ENCODE assay signal across 8 cellular contexts in the genomic region with DNA sequence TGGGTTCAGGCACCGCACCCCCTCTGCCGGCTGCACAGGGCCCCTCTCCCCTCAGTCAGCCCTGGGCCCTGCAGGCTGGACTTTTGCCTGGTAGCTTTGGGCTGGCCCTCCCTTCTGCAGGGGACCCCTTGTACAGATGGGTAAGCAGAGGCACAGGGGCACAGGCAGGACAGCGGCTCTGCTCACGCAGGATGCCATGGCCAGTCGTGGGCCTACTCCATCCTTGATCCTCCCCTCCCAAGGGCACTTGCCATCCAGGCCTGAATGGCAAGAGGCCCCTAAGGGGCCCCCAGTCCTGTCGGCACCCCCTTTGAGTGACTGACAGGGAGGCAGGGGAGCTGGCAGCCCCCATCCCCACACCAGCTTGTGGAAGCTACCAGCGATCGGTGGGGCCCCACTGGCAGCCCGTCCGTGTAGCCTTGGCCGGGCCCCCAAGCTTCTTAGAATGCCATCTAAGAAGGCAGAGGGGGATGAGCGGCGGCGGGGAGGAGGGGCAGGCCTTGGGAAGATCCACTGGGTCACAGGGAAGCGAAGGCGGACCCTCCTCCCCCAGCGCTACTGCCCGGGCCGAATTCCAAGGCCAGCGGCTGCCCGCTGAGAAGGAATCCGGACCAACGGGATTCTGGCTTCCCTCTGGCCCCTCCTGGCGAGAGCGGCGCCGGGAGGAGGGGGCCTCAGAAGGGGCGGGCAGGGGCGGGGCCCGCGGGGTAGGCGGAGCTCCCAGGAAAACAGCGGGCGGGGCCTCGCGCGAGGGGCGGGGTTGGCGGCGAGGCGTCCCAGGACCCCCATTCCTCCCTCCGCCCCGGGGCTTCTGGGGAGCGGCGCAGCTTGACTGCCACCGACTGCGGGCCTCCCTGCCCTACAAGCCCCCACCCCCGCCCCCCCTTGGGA. TPM values are rescaled to one million over a fixed set of nuclear protein-coding genes. Genes with fewer than 3 reads are reported as not detected.
DNase-seq lines count a peak whose midpoint lies in the region; TF ChIP-seq lines count a peak whose summit lies in the region.

No MANE protein-coding gene starts in this region.

- H4K8ac ChIP-seq in trophoblast cell (ENCODE audit: low read depth, low read length), result peak overlapping the region; percentile 96

- no peak for TF ChIP-seq CTCF in adrenal gland (IDR thresholded peaks at IDR 0.05)
- no peak for TF ChIP-seq CTCF in right atrium auricular region (IDR thresholded peaks at IDR 0.05)
- no peak for TF ChIP-seq CTCF in OCI-LY7 (conservative IDR thresholded peaks at IDR 0.05; ENCODE audit: low read length)

- H3K23ac ChIP-seq in trophoblast cell (ENCODE audit: low read length), result no peak overlapping the region

- H3K4me2 ChIP-seq in trophoblast cell (ENCODE audit: low read length) (peak overlapping the region; percentile 60), OCI-LY7 (ENCODE audit: low read length) (no peak overlapping the region)

- peak overlapping the region; percentile 47 for H3K9ac ChIP-seq in trophoblast cell (ENCODE audit: low read length)

- H3K18ac ChIP-seq in trophoblast cell (ENCODE audit: low read length), result peak overlapping the region; percentile 79

- H3K9me2 ChIP-seq in OCI-LY7 (ENCODE audit: insufficient read depth, low read length), result no peaks in the 10 kb centered on the region

- no peaks in the 10 kb centered on the region for H4K20me1 ChIP-seq in OCI-LY7 (ENCODE audit: insufficient read depth, low read length)

- H3K14ac ChIP-seq in trophoblast cell (ENCODE audit: low read length), result peak overlapping the region; percentile 99

- peak overlapping the region; percentile 93 for H2AK5ac ChIP-seq in trophoblast cell (ENCODE audit: low read length)

- POLR2A ChIA-PET in OCI-LY7 (lab: Charles Lee), result interaction anchor here (0.5 kb wide), 1 partner anchor 65 kb away, joined by 3 read pairs; no protein-coding TSS in a partner anchor

- H3K79me2 ChIP-seq in trophoblast cell (ENCODE audit: control insufficient read depth, insufficient read depth, low read length, poor library complexity) (peaks cover 5% of the 10 kb centered on the region), OCI-LY7 (ENCODE audit: insufficient read depth, low read depth, low read length) (no peaks in the 10 kb centered on the region)

- WGBS in adrenal gland, 4 donors, result 7 to 89% (median 35%) methylated on average over 2 to 48 of the region's 48 CpGs
- no CpG with 5 or more reads among the region's 48 CpGs for WGBS in trophoblast cell (ENCODE audit: extremely low coverage, insufficient coverage, insufficient read length)

- H3K4me3 ChIP-seq in adrenal gland (peak overlapping the region in 2 of 4 donors; percentile 2 to 53), right atrium auricular region (peak overlapping the region; percentile 52 to 63), trophoblast cell (ENCODE audit: low read depth, low read length) (peak overlapping the region; percentile 46), OCI-LY7 (ENCODE audit: low read depth, low read length, poor library complexity, severe bottlenecking) (no peak overlapping the region)

- CTCF ChIA-PET in OCI-LY7 (lab: Charles Lee; ENCODE audit: unreplicated experiment), result no interaction called here

- TF ChIP-seq POLR2A in adrenal gland (IDR thresholded peaks at IDR 0.05), result no peak

- H2BK5ac ChIP-seq in trophoblast cell (ENCODE audit: low read depth, low read length, poor library complexity), result peak overlapping the region; percentile 99

- peaks cover 23 to 26% of the 10 kb centered on the region in 2 donors for H3K4me1 ChIP-seq in adrenal gland (replicated peaks in 1 of 2)
- peaks cover 0 to 24% of the 10 kb centered on the region in 2 donors for H3K4me1 ChIP-seq in right atrium auricular region
- peaks cover 14 to 16% of the 10 kb centered on the region in 2 experiments for H3K4me1 ChIP-seq in trophoblast cell (ENCODE audit: control insufficient read depth in 1 of 2, insufficient read depth in 2 of 2, low read length in 2 of 2)
- H3K4me1 ChIP-seq in OCI-LY7 (ENCODE audit: insufficient read depth, low read length, poor library complexity, severe bottlenecking), result peaks cover 7% of the 10 kb centered on the region

- H3K36me3 ChIP-seq in adrenal gland (replicated peaks in 1 of 2) (no peaks in the 10 kb centered on the region), right atrium auricular region (no peaks in the 10 kb centered on the region), trophoblast cell (ENCODE audit: control insufficient read depth in 1 of 2, insufficient read depth in 2 of 2, low read length in 2 of 2) (no peaks in the 10 kb centered on the region), OCI-LY7 (ENCODE audit: insufficient read depth, low read length) (no peaks in the 10 kb centered on the region)

- H2AFZ ChIP-seq in trophoblast cell (ENCODE audit: insufficient read depth, low read length, poor library complexity), result peak overlapping the region; percentile 66
- H2AFZ ChIP-seq in OCI-LY7 (ENCODE audit: low read length), result no peak overlapping the region

- H4K91ac ChIP-seq in trophoblast cell (ENCODE audit: low read depth, low read length), result peak overlapping the region; percentile 99

- no peaks in the 10 kb centered on the region for H3K9me3 ChIP-seq in adrenal gland (replicated peaks in 1 of 3)
- no peaks in the 10 kb centered on the region for H3K9me3 ChIP-seq in right atrium auricular region
- H3K9me3 ChIP-seq in trophoblast cell (ENCODE audit: insufficient read depth, low read depth, low read length), result peaks cover 8% of the 10 kb centered on the region
- peaks cover 5% of the 10 kb centered on the region; the same call in 1 of the 2 replicates for H3K9me3 ChIP-seq in OCI-LY7 (ENCODE audit: low read length)

- H3K79me1 ChIP-seq in trophoblast cell (ENCODE audit: low read length), result peaks cover 13% of the 10 kb centered on the region

- H2BK120ac ChIP-seq in trophoblast cell (ENCODE audit: insufficient read depth, low read length, poor library complexity), result peak overlapping the region; percentile 93

- BruUV-seq in OCI-LY7 (replicated peaks; lab: Mats Ljungman, UMichigan), result no TSS peak

- no peaks in the 10 kb centered on the region for H3K27me3 ChIP-seq in adrenal gland
- no peaks in the 10 kb centered on the region for H3K27me3 ChIP-seq in right atrium auricular region
- H3K27me3 ChIP-seq in trophoblast cell (ENCODE audit: insufficient read depth, low read length), result no peaks in the 10 kb centered on the region

- H4K12ac ChIP-seq in trophoblast cell (ENCODE audit: low read depth, low read length), result peak overlapping the region; percentile 67

- DNase-seq in C1 segment of cervical spinal cord (lab: John Stamatoyannopoulos, UW) (peak in 9 of 14 donors; percentile 23 to 73 (median 58)), adrenal gland (peak; percentile 70 to 78 (median 75)), right atrium auricular region (ENCODE audit: low spot score) (no peak), trophoblast cell (peak; percentile 89 to 96), OCI-LY7 (ENCODE audit: low spot score) (no peak), NCI-H128 (lab: John Stamatoyannopoulos, UW; ENCODE audit: unreplicated experiment) (no peak), T-helper 1 cell (no peak), KBM-7 (no peak)

- H3K27ac ChIP-seq in adrenal gland (peak overlapping the region in 4 of 5 donors; percentile 77 to 94 (median 87)), right atrium auricular region (peak overlapping the region; percentile 81 to 87), trophoblast cell (ENCODE audit: low read depth, low read length) (peak overlapping the region; percentile 91), OCI-LY7 (ENCODE audit: low read depth, low read length, poor library complexity, severe bottlenecking) (no peak overlapping the region)

- intact Hi-C loops in adrenal gland (cut with DNase I) (no loop called here), OCI-LY7 (cut with micrococcal nuclease; ENCODE audit: unreplicated experiment) (no loop called here)

- peak overlapping the region; percentile 84 for H2BK12ac ChIP-seq in trophoblast cell (ENCODE audit: low read length)

- in situ Hi-C loops in KBM-7 (cut with MboI; ENCODE audit: low pct_unique_long_range_greater_than_20kb, low sequenced_read_pairs), result no loop called here

- peak overlapping the region; percentile 83 for H3K4ac ChIP-seq in trophoblast cell (ENCODE audit: low read depth, low read length)

RNA-seq across cellular contexts. Expression of gene CHKA, which starts 6.8 kb away (rescaled TPM):
- 10 to 100 TPM; 26.6 to 67.0 (median 44.7) TPM for total RNA-seq in adrenal gland
- 100 to 1,000 TPM in 1 of 3 donors, 10 to 100 TPM in 2; 76.1 to 105 (median 94.6) TPM for polyA plus RNA-seq in adrenal gland
- 10 to 100 TPM in 1 of 2 donors, 1 to 10 TPM in 1; 6.1 to 10.3 TPM for total RNA-seq in right atrium auricular region
- polyA plus RNA-seq in trophoblast cell (2013), result 26.7 TPM in 2 replicates
- 36.1 and 38.9 TPM in 2 replicates for total RNA-seq in OCI-LY7 (2014; rRNA removed; shearing (Covaris generic))
- 44.4 and 47.2 TPM in 2 replicates for total RNA-seq in OCI-LY7 (2022)

Comparison
In these comparisons a context has a peak if more than half of its experiments do, and no peak if none do; other contexts are left out.
1. DNase-seq: peak in C1 segment of cervical spinal cord (9 of 14), adrenal gland (7 of 7) and trophoblast cell (2 of 2); none in right atrium auricular region (single experiment), OCI-LY7 (single experiment), NCI-H128 (single experiment), T-helper 1 cell (0 of 5) and KBM-7 (single experiment).